In genomic region chr3:37765591-37766219, GRCh38 we compare ENCODE assay signal across 1 cellular context.
TF ChIP-seq lines count a peak whose summit lies in the region.

No MANE protein-coding gene starts in this region.

TF ChIP-seq in K562, 482 proteins besides CTCF, POLR2A, EP300 and RAD21 (continued from another document and continues in another):
- TF ChIP-seq HINFP (tag; conservative IDR thresholded peaks at IDR 0.05; ENCODE audit: low read depth) = no peak
- no peak for TF ChIP-seq COPS2 (conservative IDR thresholded peaks at IDR 0.05)
- TF ChIP-seq PPARD (CRISPR knock-in tag; IDR thresholded peaks at IDR 0.05) = no peak
- TF ChIP-seq KDM5B (IDR thresholded peaks at IDR 0.05; ENCODE audit: insufficient replicate concordance, low read depth, low read length) = no peak
- no peak for TF ChIP-seq POLR2AphosphoS2 (IDR thresholded peaks at IDR 0.05; ENCODE audit: low read length)
- TF ChIP-seq ZBTB43 (CRISPR knock-in tag; IDR thresholded peaks at IDR 0.05) = no peak
- TF ChIP-seq ZBTB12 (CRISPR knock-in tag; IDR thresholded peaks at IDR 0.05) = no peak; the same call in 1 of the 2 replicates
- TF ChIP-seq ZNF785 (CRISPR knock-in tag; IDR thresholded peaks at IDR 0.05) = no peak
- TF ChIP-seq OTX1 (CRISPR knock-in tag; IDR thresholded peaks at IDR 0.05) = peak; percentile 93
- TF ChIP-seq NCOA2 (IDR thresholded peaks at IDR 0.05; ENCODE audit: partially characterized antibody in 2 of 2) = no peak
- no peak for TF ChIP-seq ADNP (tag; IDR thresholded peaks at IDR 0.05)
- no peak; a peak in 1 of 4 replicates for TF ChIP-seq ETV6 (IDR thresholded peaks at IDR 0.05; ENCODE audit: borderline replicate concordance in 1 of 2, low read depth in 2 of 2, low read length in 1 of 2)
- no peak for TF ChIP-seq ETV6 (CRISPR knock-in tag; IDR thresholded peaks at IDR 0.05; ENCODE audit: borderline replicate concordance)
- TF ChIP-seq ZNF174 (CRISPR knock-in tag; IDR thresholded peaks at IDR 0.05) = no peak
- TF ChIP-seq CEBPG (CRISPR knock-in tag; IDR thresholded peaks at IDR 0.05) = no peak
- TF ChIP-seq CEBPG (tag; conservative IDR thresholded peaks at IDR 0.05 in 1 of 2, IDR thresholded peaks at IDR 0.05 in 1 of 2) = no peak
- no peak for TF ChIP-seq PHF20 (IDR thresholded peaks at IDR 0.05; ENCODE audit: partially characterized antibody)
- no peak for TF ChIP-seq XRCC4 (IDR thresholded peaks at IDR 0.05; ENCODE audit: extremely low read depth, insufficient read depth, insufficient read length)
- no peak for TF ChIP-seq SRSF3 (IDR thresholded peaks at IDR 0.05; ENCODE audit: insufficient read depth, low read length)
- TF ChIP-seq MIER1 (IDR thresholded peaks at IDR 0.05; ENCODE audit: low read depth) = no peak
- TF ChIP-seq USF2 (CRISPR knock-in tag; IDR thresholded peaks at IDR 0.05) = no peak
- TF ChIP-seq GTF2B (IDR thresholded peaks at IDR 0.05; ENCODE audit: extremely low read depth, insufficient read length) = no peak
- no peak for TF ChIP-seq ZNF23 (CRISPR knock-in tag; IDR thresholded peaks at IDR 0.05)
- no peak for TF ChIP-seq RFX5 (IDR thresholded peaks at IDR 0.05; ENCODE audit: low read depth, low read length)
- TF ChIP-seq E2F4 (CRISPR knock-in tag; IDR thresholded peaks at IDR 0.05; ENCODE audit: low read depth) = no peak
- TF ChIP-seq TEAD1 (CRISPR knock-in tag; IDR thresholded peaks at IDR 0.05) = peak; percentile 17 to 75; a peak in 2 of 4 replicates
- no peak for TF ChIP-seq THAP7 (CRISPR knock-in tag; IDR thresholded peaks at IDR 0.05)
- no peak for TF ChIP-seq GABPB2 (CRISPR knock-in tag; conservative IDR thresholded peaks at IDR 0.05)
- TF ChIP-seq ZNF277 (CRISPR knock-in tag; IDR thresholded peaks at IDR 0.05; ENCODE audit: borderline replicate concordance) = no peak
- TF ChIP-seq TAF15 (IDR thresholded peaks at IDR 0.05; ENCODE audit: low read depth, low read length) = no peak
- no peak; the same call in 1 of the 2 replicates for TF ChIP-seq ATF3 (IDR thresholded peaks at IDR 0.05)
- TF ChIP-seq ATF3 (CRISPR knock-in tag; conservative IDR thresholded peaks at IDR 0.05) = peak; percentile 73; the same call in 1 of the 2 replicates
- TF ChIP-seq PTBP1 (IDR thresholded peaks at IDR 0.05; ENCODE audit: low read depth, low read length) = 0 out of 2 replicates have a peak, but pooled peaks have one; percentile 62
- no peak for TF ChIP-seq PTRF (tag; IDR thresholded peaks at IDR 0.05)
- no peak for TF ChIP-seq NELFE (IDR thresholded peaks at IDR 0.05; ENCODE audit: insufficient read depth, insufficient read length)
- no peak for TF ChIP-seq PRPF4 (IDR thresholded peaks at IDR 0.05; ENCODE audit: insufficient read depth, low read depth, low read length, poor library complexity, severe bottlenecking)
- no peak; the same call in 1 of the 2 replicates for TF ChIP-seq FOXK1 (CRISPR knock-in tag; IDR thresholded peaks at IDR 0.05; ENCODE audit: borderline replicate concordance)
- no peak for TF ChIP-seq CEBPB (tag; IDR thresholded peaks at IDR 0.05)
- TF ChIP-seq ZNF165 (CRISPR knock-in tag; IDR thresholded peaks at IDR 0.05; ENCODE audit: borderline replicate concordance) = no peak
- TF ChIP-seq C11orf30 (IDR thresholded peaks at IDR 0.05; ENCODE audit: low read depth) = no peak
- no peak for TF ChIP-seq ZNF3 (CRISPR knock-in tag; IDR thresholded peaks at IDR 0.05)
- TF ChIP-seq TCF3 (CRISPR knock-in tag; IDR thresholded peaks at IDR 0.05) = peak; percentile 99
- TF ChIP-seq ZNF124 (CRISPR knock-in tag; IDR thresholded peaks at IDR 0.05) = no peak
- peak; percentile 96 for TF ChIP-seq NFIC (IDR thresholded peaks at IDR 0.05)
- TF ChIP-seq BCLAF1 (IDR thresholded peaks at IDR 0.05; ENCODE audit: borderline replicate concordance in 1 of 2, control insufficient read depth in 1 of 2, low read depth in 2 of 2, low read length in 1 of 2) = no peak
- peak; percentile 97; the same call in 1 of the 2 replicates for TF ChIP-seq CBFB (CRISPR knock-in tag; IDR thresholded peaks at IDR 0.05)
